Comparison of ENCODE assay signal across 9 cellular contexts in the genomic region with DNA sequence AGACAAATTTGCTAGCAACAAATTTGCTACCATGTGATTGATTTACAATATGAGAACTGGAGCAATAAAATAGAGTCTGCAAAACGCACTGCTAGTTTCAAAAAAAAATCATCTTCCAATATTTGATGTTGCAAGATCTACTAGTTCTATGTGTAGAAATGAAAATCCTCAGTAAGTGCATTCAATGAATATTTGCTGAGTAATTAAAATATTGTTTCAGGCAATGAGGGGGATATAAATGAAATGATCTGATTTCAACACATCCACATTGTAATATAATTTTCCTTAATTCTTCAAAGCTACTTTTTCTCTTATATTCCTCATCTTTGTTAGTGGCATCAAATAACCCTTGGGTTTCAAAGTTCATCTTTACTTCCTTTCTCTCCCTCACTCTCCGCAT.
"Had no signal": no experiment of that assay in that cellular context is flagged by ENCODE, and none has a peak within 500 bp of the region (broad histone marks: within the 10 kb centered on the region; RNA-seq: fewer than 3 reads in every experiment).

No MANE protein-coding gene starts in this region.

- H3K27me3 Mint-ChIP-seq: IgD-negative memory B cell had no signal

- H3K36me3 Mint-ChIP-seq: IgD-negative memory B cell had no signal

- H3K27ac ChIP-seq: GM23248, HL-60 had no signal

- H2AFZ ChIP-seq: GM23248 had no signal

- H3K4me3 Mint-ChIP-seq: HFFc6, IgD-negative memory B cell had no signal

- H3K27ac Mint-ChIP-seq: HFFc6, IgD-negative memory B cell had no signal

- H3K4me3 ChIP-seq: GM23248, HAP-1 had no signal

- H3K9ac ChIP-seq: GM23248 had no signal

- DNase-seq: GM23248, GOT3, H7, HFFc6, KG1 had no signal

- ATAC-seq: HCT116 had no signal

- H3K9me3 ChIP-seq: HAP-1 had no signal
